In genomic region chr14:85333313-85333712, GRCh38 we compare ENCODE assay signal across 20 cellular contexts.
DNase-seq lines count a peak whose midpoint lies in the region; ATAC-seq, FAIRE-seq and TF ChIP-seq lines count a peak whose summit lies in the region.
"Had no signal": no experiment of that assay in that cellular context is flagged by ENCODE, and none has a peak within 500 bp of the region (broad histone marks: within the 10 kb centered on the region; RNA-seq: fewer than 3 reads in every experiment).

No MANE protein-coding gene starts in this region.

- dilution Hi-C loops in mammary epithelial cell (cut with HindIII; ENCODE audit: low sequenced_read_pairs) (no loop called here), keratinocyte (cut with MboI; ENCODE audit: extremely low pct_ligation_motif_present, low sequenced_read_pairs) (no loop called here)

- H3K9ac ChIP-seq in mammary epithelial cell (ENCODE audit: insufficient read depth, low read length) = no peak overlapping the region
- no peak overlapping the region for H3K9ac ChIP-seq in keratinocyte (ENCODE audit: control insufficient read depth, extremely low read depth, insufficient read depth, low read length)

- H3K79me2 ChIP-seq in mammary epithelial cell (ENCODE audit: insufficient read depth, low read length) (no peaks in the 10 kb centered on the region), keratinocyte (ENCODE audit: control insufficient read depth, insufficient read depth, low read length) (no peaks in the 10 kb centered on the region)
- H3K79me2 ChIP-seq: hepatocyte had no signal

- no peaks in the 10 kb centered on the region for H3K4me1 Mint-ChIP-seq in stimulated activated effector memory CD8-positive, alpha-beta T cell treated with anti-CD3 and anti-CD28 coated beads, Interleukin-12 subunit alpha, Interleukin-12 subunit beta, amount 100 ng/mL, for 72 hours
- H3K4me1 Mint-ChIP-seq: CD4-positive, CD25-positive, alpha-beta regulatory T cell; nephron progenitor cell; stimulated activated memory B cell treated with anti-CD40 and anti-IgM and Interleukin-4, amounts not matched to agents 10 μg/mL and 1 μg/mL and 100 μg/mL, for 72 hours had no signal

- TF ChIP-seq CTCF in D721Med (IDR thresholded peaks at IDR 0.05; ENCODE audit: insufficient read depth, missing control alignments) (no peak), mammary epithelial cell (conservative IDR thresholded peaks at IDR 0.05 in 1 of 2, IDR thresholded peaks at IDR 0.05 in 1 of 2; ENCODE audit: extremely low read depth in 1 of 2, insufficient read depth in 1 of 2, low read depth in 1 of 2, low read length in 2 of 2) (no peak), keratinocyte (optimal IDR thresholded peaks at IDR 0.05 in 1 of 3, IDR thresholded peaks at IDR 0.05 in 1 of 3, conservative IDR thresholded peaks at IDR 0.05 in 1 of 3; ENCODE audit: extremely low read depth in 1 of 3, insufficient read depth in 2 of 3, low read length in 3 of 3) (no peak)

- H3K4me1 ChIP-seq in mammary epithelial cell (ENCODE audit: insufficient read depth, low read length) (peaks cover 13% of the 10 kb centered on the region), keratinocyte (ENCODE audit: control insufficient read depth, extremely low read depth, insufficient read depth, low read length) (peaks cover 17% of the 10 kb centered on the region)
- H3K4me1 ChIP-seq: left ventricle myocardium inferior, vagina had no signal

- CTCF ChIA-PET in mammary epithelial cell (lab: Charles Lee; ENCODE audit: low non-redundant PET) = no interaction called here

- intact Hi-C loops in mammary epithelial cell (cut with micrococcal nuclease) = no loop called here

- in situ Hi-C loops in mammary epithelial cell (cut with MboI; ENCODE audit: low sequenced_read_pairs in 2 of 2) = no loop called here

- no peak overlapping the region for H3K4me3 Mint-ChIP-seq in stimulated activated effector memory CD8-positive, alpha-beta T cell treated with anti-CD3 and anti-CD28 coated beads, Interleukin-12 subunit alpha, Interleukin-12 subunit beta, amount 100 ng/mL, for 72 hours
- H3K4me3 Mint-ChIP-seq: CD4-positive, CD25-positive, alpha-beta regulatory T cell; nephron progenitor cell; stimulated activated memory B cell treated with anti-CD40 and anti-IgM and Interleukin-4, amounts not matched to agents 10 μg/mL and 1 μg/mL and 100 μg/mL, for 72 hours had no signal

- peaks cover 3% of the 10 kb centered on the region for H3K9me3 Mint-ChIP-seq in stimulated activated effector memory CD8-positive, alpha-beta T cell treated with anti-CD3 and anti-CD28 coated beads, Interleukin-12 subunit alpha, Interleukin-12 subunit beta, amount 100 ng/mL, for 72 hours
- H3K9me3 Mint-ChIP-seq: nephron progenitor cell had no signal

- FAIRE-seq in D721Med (lab: Jason Lieb, UNC) (peak; percentile 35), keratinocyte (lab: Jason Lieb, UNC) (peak; percentile 78)

- no peak overlapping the region for H3K27ac Mint-ChIP-seq in stimulated activated effector memory CD8-positive, alpha-beta T cell treated with anti-CD3 and anti-CD28 coated beads, Interleukin-12 subunit alpha, Interleukin-12 subunit beta, amount 100 ng/mL, for 72 hours
- H3K27ac Mint-ChIP-seq: CD4-positive, CD25-positive, alpha-beta regulatory T cell; nephron progenitor cell; stimulated activated memory B cell treated with anti-CD40 and anti-IgM and Interleukin-4, amounts not matched to agents 10 μg/mL and 1 μg/mL and 100 μg/mL, for 72 hours had no signal

- 90% methylated on average over 3 of the region's 3 CpGs for WGBS in mammary epithelial cell (ENCODE audit: low coverage, missing lambda C conversion rate)

- H3K4me2 ChIP-seq in mammary epithelial cell (ENCODE audit: insufficient read depth, low read depth, low read length) = no peak overlapping the region
- no peak overlapping the region for H3K4me2 ChIP-seq in keratinocyte (ENCODE audit: control insufficient read depth, extremely low read depth, insufficient read depth, low read depth, low read length)
- H3K4me2 ChIP-seq: hepatocyte had no signal

- H3K27ac ChIP-seq in mammary epithelial cell (ENCODE audit: insufficient read depth, low read depth, low read length) (no peak overlapping the region), keratinocyte (ENCODE audit: control insufficient read depth, insufficient read depth, low read length) (no peak overlapping the region)
- H3K27ac ChIP-seq: hepatocyte, left ventricle myocardium inferior, vagina, WERI-Rb-1 had no signal

- no peak overlapping the region for H3K4me3 ChIP-seq in mammary epithelial cell (replicated peaks in 1 of 3; ENCODE audit: insufficient read depth in 1 of 3, low read depth in 2 of 3, low read length in 3 of 3)
- H3K4me3 ChIP-seq in keratinocyte (ENCODE audit: control insufficient read depth in 2 of 3, extremely low read depth in 1 of 3, insufficient read depth in 2 of 3, low read depth in 1 of 3, low read length in 3 of 3) = no peak overlapping the region
- H3K4me3 ChIP-seq: hepatocyte, left ventricle myocardium inferior, vagina had no signal

- H3K36me3 ChIP-seq in mammary epithelial cell (ENCODE audit: insufficient read depth, low read length) (no peaks in the 10 kb centered on the region), keratinocyte (ENCODE audit: control insufficient read depth in 2 of 2, extremely low read depth in 1 of 2, insufficient read depth in 2 of 2, low read length in 2 of 2) (no peaks in the 10 kb centered on the region)
- H3K36me3 ChIP-seq: left ventricle myocardium inferior, vagina, WERI-Rb-1 had no signal

- ATAC-seq in stimulated activated effector memory CD8-positive, alpha-beta T cell treated with anti-CD3 and anti-CD28 coated beads, Interleukin-12 subunit alpha, Interleukin-12 subunit beta, amount 100 ng/mL, for 72 hours = no peak
- no peak for ATAC-seq in GM18909 (IDR thresholded peaks at IDR 0.05; ENCODE audit: poor library complexity, unreplicated experiment)
- ATAC-seq: right cardiac atrium; stimulated activated memory B cell treated with anti-CD40 and anti-IgM and Interleukin-4, amounts not matched to agents 10 μg/mL and 1 μg/mL and 100 μg/mL, for 72 hours had no signal

- no peak for DNase-seq in D721Med (ENCODE audit: insufficient read length, low spot score)
- peak; percentile 55 for DNase-seq in LHCN-M2 (ENCODE audit: low read depth)
- DNase-seq in mammary epithelial cell = peak; percentile 46
- no peak for DNase-seq in keratinocyte (ENCODE audit: low read depth, low spot score)
- no peak for DNase-seq in stimulated activated effector memory CD8-positive, alpha-beta T cell treated with anti-CD3 and anti-CD28 coated beads, Interleukin-12 subunit alpha, Interleukin-12 subunit beta, amount 100 ng/mL, for 72 hours (ENCODE audit: low spot score in 2 of 2)
- DNase-seq in DMS79 (lab: John Stamatoyannopoulos, UW) = no peak
- DNase-seq in NK-92 treated with Interleukin-12 subunit alpha and Interleukin-12 subunit beta, amount 100 ng/mL, for 24 hours (lab: John Stamatoyannopoulos, UW) = no peak
- DNase-seq: activated naive CD4-positive, alpha-beta T cell; caudate nucleus; CD4-positive, CD25-positive, alpha-beta regulatory T cell; left ventricle myocardium inferior; NCI-H2029 treated with DMSO at 0.1 percent for 48 hours; nephron progenitor cell; right cardiac atrium; stimulated activated CD4-positive, alpha-beta T cell treated with anti-CD3 and anti-CD28 coated beads, Interleukin-4, amount 100 ng/mL, for 24 hours had no signal

- no peak overlapping the region for H2AFZ ChIP-seq in mammary epithelial cell (ENCODE audit: low read depth, low read length)
- H2AFZ ChIP-seq in keratinocyte (ENCODE audit: control insufficient read depth, low read length) = no peak overlapping the region
- H2AFZ ChIP-seq: hepatocyte had no signal

- no peaks in the 10 kb centered on the region for H3K9me3 ChIP-seq in mammary epithelial cell (replicated peaks; ENCODE audit: insufficient read depth, low read length)
- no peaks in the 10 kb centered on the region for H3K9me3 ChIP-seq in keratinocyte (ENCODE audit: control insufficient read depth, low read depth, low read length)
- H3K9me3 ChIP-seq: left ventricle myocardium inferior, vagina had no signal

- no peaks in the 10 kb centered on the region for H3K9me1 ChIP-seq in keratinocyte (ENCODE audit: control insufficient read depth, extremely low read depth, insufficient read depth, low read length)

- H3K36me3 Mint-ChIP-seq in stimulated activated effector memory CD8-positive, alpha-beta T cell treated with anti-CD3 and anti-CD28 coated beads, Interleukin-12 subunit alpha, Interleukin-12 subunit beta, amount 100 ng/mL, for 72 hours = no peaks in the 10 kb centered on the region
- H3K36me3 Mint-ChIP-seq: CD4-positive, CD25-positive, alpha-beta regulatory T cell; stimulated activated memory B cell treated with anti-CD40 and anti-IgM and Interleukin-4, amounts not matched to agents 10 μg/mL and 1 μg/mL and 100 μg/mL, for 72 hours had no signal

- no TSS peak for BruUV-seq in mammary epithelial cell (replicated peaks; lab: Mats Ljungman, UMichigan)

- no peaks in the 10 kb centered on the region for H3K27me3 ChIP-seq in mammary epithelial cell (ENCODE audit: insufficient read depth, low read length)
- no peaks in the 10 kb centered on the region for H3K27me3 ChIP-seq in keratinocyte (ENCODE audit: control insufficient read depth, extremely low read depth, insufficient read depth, low read length)
- H3K27me3 ChIP-seq: hepatocyte, vagina had no signal

- H4K20me1 ChIP-seq in mammary epithelial cell (ENCODE audit: insufficient read depth, low read length) (no peaks in the 10 kb centered on the region), keratinocyte (ENCODE audit: control insufficient read depth, extremely low read depth, insufficient read depth, low read length) (no peaks in the 10 kb centered on the region)

Comparison
In these comparisons a context has a peak if more than half of its experiments do, and no peak if none do; other contexts are left out.
1. DNase-seq: peak in LHCN-M2 (single experiment) and mammary epithelial cell (single experiment); none in D721Med (single experiment), keratinocyte (single experiment), stimulated activated effector memory CD8-positive, alpha-beta T cell treated with anti-CD3 and anti-CD28 coated beads, Interleukin-12 subunit alpha, Interleukin-12 subunit beta, amount 100 ng/mL, for 72 hours (0 of 2), DMS79 (single experiment) and NK-92 treated with Interleukin-12 subunit alpha and Interleukin-12 subunit beta, amount 100 ng/mL, for 24 hours (single experiment).